12 cellular contexts compared by ENCODE assay signal in the genomic region with DNA sequence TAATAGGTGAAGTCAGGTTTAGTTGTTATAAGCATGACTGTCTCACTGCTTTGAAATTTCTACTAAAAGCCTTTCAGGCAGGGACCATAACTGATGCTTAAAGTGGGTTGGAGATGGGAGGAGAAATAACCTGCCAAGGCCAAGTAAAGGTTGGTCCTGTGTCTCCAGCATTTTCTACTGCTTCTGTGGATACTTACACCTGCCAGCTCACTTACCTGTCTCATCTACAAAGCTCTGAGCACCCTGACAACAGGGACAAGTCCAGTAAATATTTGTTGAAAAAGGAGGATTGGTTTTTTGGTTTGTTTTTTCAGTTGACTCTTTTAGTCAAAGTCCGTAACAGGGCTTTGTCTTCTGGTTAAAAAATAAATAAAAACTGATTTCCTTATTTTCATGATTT. TPM values are rescaled to one million over a fixed set of nuclear protein-coding genes. Genes with fewer than 3 reads are reported as not detected.
DNase-seq lines count a peak whose midpoint lies in the region; ATAC-seq and TF ChIP-seq lines count a peak whose summit lies in the region.
"Had no signal": no experiment of that assay in that cellular context is flagged by ENCODE, and none has a peak within 500 bp of the region (broad histone marks: within the 10 kb centered on the region; RNA-seq: fewer than 3 reads in every experiment).

No MANE protein-coding gene starts in this region.

- H3K36me3 ChIP-seq in sigmoid colon: peaks cover 0 to 19% (median 0%) of the 10 kb centered on the region in 4 donors

- H3K4me3 ChIP-seq in sigmoid colon: no peak overlapping the region

- peaks cover 0 to 18% (median 12%) of the 10 kb centered on the region in 4 donors for H3K4me1 ChIP-seq in sigmoid colon

- no peak for TF ChIP-seq CTCF in sigmoid colon (IDR thresholded peaks at IDR 0.05)

- no peak for DNase-seq in sigmoid colon
- no peak for DNase-seq in activated T-cell treated with anti-CD3 and anti-CD28 coated beads, Interleukin-2, amount 50 U/mL, for 4 hours
- no peak for DNase-seq in stimulated activated CD4-positive, alpha-beta T cell treated with anti-CD3 and anti-CD28 coated beads, Interleukin-15, amount 100 ng/mL, for 24 hours
- DNase-seq: activated CD4-positive, alpha-beta T cell treated with anti-CD3 and anti-CD28 coated beads, Interleukin-2, amount 50 U/mL, for 4 hours; CD4-positive, alpha-beta memory T cell; NCI-H69; stimulated activated naive CD8-positive, alpha-beta T cell treated with anti-CD3 and anti-CD28 coated beads, Interleukin-15, Interleukin-2, amounts not matched to agents 100 U/mL and 50 U/mL, for 24 hours had no signal

- H3K9me3 Mint-ChIP-seq in activated T-cell treated with anti-CD3 and anti-CD28 coated beads, Interleukin-2, amount 50 U/mL, for 4 hours: no peaks in the 10 kb centered on the region
- H3K9me3 Mint-ChIP-seq: CD4-positive, alpha-beta memory T cell had no signal

- no peaks in the 10 kb centered on the region for H3K9me3 ChIP-seq in sigmoid colon

- no peak overlapping the region for H3K4me3 Mint-ChIP-seq in activated T-cell treated with anti-CD3 and anti-CD28 coated beads, Interleukin-2, amount 50 U/mL, for 4 hours

- H3K27ac ChIP-seq in sigmoid colon: peak overlapping the region in 3 of 4 donors; percentile 7 to 33 (median 23)

- no peaks in the 10 kb centered on the region for H3K27me3 ChIP-seq in sigmoid colon

- peaks cover 15% of the 10 kb centered on the region for H3K4me1 Mint-ChIP-seq in activated T-cell treated with anti-CD3 and anti-CD28 coated beads, Interleukin-2, amount 50 U/mL, for 4 hours (ENCODE audit: low read depth)

- ATAC-seq in GM18858 (IDR thresholded peaks at IDR 0.05; ENCODE audit: unreplicated experiment) (peak; percentile 11), HG02610 (IDR thresholded peaks at IDR 0.05; ENCODE audit: unreplicated experiment) (peak; percentile 1), HG03575 (IDR thresholded peaks at IDR 0.05; ENCODE audit: extremely low read depth, insufficient number of reproducible peaks, low FRiP score, unreplicated experiment) (peak; percentile 11), HG03039 (IDR thresholded peaks at IDR 0.05; ENCODE audit: unreplicated experiment) (no peak)
- ATAC-seq in activated T-cell treated with anti-CD3 and anti-CD28 coated beads, Interleukin-2, amount 50 U/mL, for 4 hours: no peak
- ATAC-seq in activated CD4-positive, CD25-positive, alpha-beta regulatory T cell treated with anti-CD3 and anti-CD28 coated beads, Interleukin-2, amount 50 U/mL, for 24 hours: no peak
- ATAC-seq: stimulated activated naive CD8-positive, alpha-beta T cell treated with anti-CD3 and anti-CD28 coated beads, Interleukin-15, Interleukin-2, amounts not matched to agents 100 U/mL and 50 U/mL, for 24 hours had no signal

- no peaks in the 10 kb centered on the region for H3K27me3 Mint-ChIP-seq in activated T-cell treated with anti-CD3 and anti-CD28 coated beads, Interleukin-2, amount 50 U/mL, for 4 hours (ENCODE audit: low read depth)
- H3K27me3 Mint-ChIP-seq: CD4-positive, alpha-beta memory T cell had no signal

- TF ChIP-seq POLR2A in sigmoid colon (IDR thresholded peaks at IDR 0.05): no peak

- TF ChIP-seq EP300 in sigmoid colon (IDR thresholded peaks at IDR 0.05): no peak

- 29 to 46% methylated on average over 1 of the region's 1 CpG for WGBS in sigmoid colon, 2 donors

- peaks cover 15% of the 10 kb centered on the region for H3K36me3 Mint-ChIP-seq in activated T-cell treated with anti-CD3 and anti-CD28 coated beads, Interleukin-2, amount 50 U/mL, for 4 hours (ENCODE audit: insufficient read depth)

- intact Hi-C loops in sigmoid colon (cut with DNase I): no loop called here

RNA-seq across cellular contexts. Expression of gene GRAMD2B, which starts 38.6 kb away (rescaled TPM):
- 10 to 100 TPM; 33.0 to 53.8 (median 46.5) TPM for total RNA-seq in sigmoid colon
- polyA plus RNA-seq in sigmoid colon: 10 to 100 TPM; 26.1 to 44.4 (median 27.0) TPM
- 10 to 100 TPM in 2 of 3 donors, 1 to 10 TPM in 1; 9.3 to 14.7 (median 12.3) TPM for total RNA-seq in activated T-cell treated with anti-CD3 and anti-CD28 coated beads, Interleukin-2, amount 50 U/mL, for 4 hours

Comparison
In these comparisons a context has a peak if more than half of its experiments do, and no peak if none do; other contexts are left out.
1. ATAC-seq: peak in GM18858 (single experiment), HG02610 (single experiment) and HG03575 (single experiment); none in activated T-cell treated with anti-CD3 and anti-CD28 coated beads, Interleukin-2, amount 50 U/mL, for 4 hours (0 of 2), HG03039 (single experiment) and activated CD4-positive, CD25-positive, alpha-beta regulatory T cell treated with anti-CD3 and anti-CD28 coated beads, Interleukin-2, amount 50 U/mL, for 24 hours (0 of 2).